Comparison of ENCODE assay signal across 8 cellular contexts in the genomic region with DNA sequence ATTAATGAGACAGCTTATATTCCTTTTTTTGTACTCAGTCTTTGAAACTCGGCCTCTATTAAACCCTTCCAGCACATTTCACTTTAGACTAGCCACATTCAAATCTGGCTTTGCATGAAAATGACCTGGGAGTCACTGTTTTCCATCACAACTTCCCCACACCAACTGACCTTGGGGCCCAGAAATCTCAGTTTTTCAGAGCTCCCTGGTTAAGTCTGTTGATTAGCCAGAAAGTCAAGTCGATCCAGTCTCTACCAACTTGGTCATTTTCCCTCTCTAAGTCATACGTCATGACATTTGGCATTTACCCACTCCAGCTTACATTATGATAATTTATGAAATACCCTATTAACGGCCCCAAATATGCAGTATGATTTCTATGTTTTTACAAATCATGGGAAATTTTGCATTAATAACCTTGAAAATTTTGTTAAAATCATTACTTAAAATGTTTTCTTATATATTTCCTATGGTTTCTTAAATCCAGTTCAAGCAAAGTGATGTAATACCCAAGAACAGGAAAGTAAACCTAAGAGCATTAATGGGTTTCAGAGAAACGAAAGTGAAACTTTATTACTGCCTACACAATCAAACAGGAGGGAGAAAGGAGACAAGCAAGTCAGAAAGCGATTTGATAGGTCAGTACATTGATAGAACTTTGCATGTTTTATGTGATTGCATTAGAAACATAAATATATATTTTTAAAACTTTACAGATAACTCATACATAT.
DNase-seq lines count a peak whose midpoint lies in the region; ATAC-seq and TF ChIP-seq lines count a peak whose summit lies in the region.

No MANE protein-coding gene starts in this region.

- H3K9ac ChIP-seq in iPS-20b (ENCODE audit: low read depth, low read length): peak overlapping the region; percentile 48; the same call in 1 of the 2 replicates

- no peaks in the 10 kb centered on the region for H3K9me3 Mint-ChIP-seq in activated naive CD8-positive, alpha-beta T cell treated with anti-CD3 and anti-CD28 coated beads for 36 hours

- peak overlapping the region; percentile 39; the same call in 1 of the 2 replicates for H3K4me3 ChIP-seq in iPS-20b (ENCODE audit: low read length)
- H3K4me3 ChIP-seq in thyroid gland (replicated peaks in 1 of 3): no peak overlapping the region

- intact Hi-C loops in thyroid gland (cut with DNase I): no loop called here

- TF ChIP-seq CTCF in thyroid gland (IDR thresholded peaks at IDR 0.05): no peak

- H3K27me3 ChIP-seq in iPS-20b (ENCODE audit: insufficient read depth, low read length) (no peaks in the 10 kb centered on the region), thyroid gland (no peaks in the 10 kb centered on the region)

- H3K36me3 ChIP-seq in iPS-20b (ENCODE audit: insufficient read depth, low read depth, low read length) (peaks cover under 1% of the 10 kb centered on the region; the same call in 1 of the 2 replicates), thyroid gland (no peaks in the 10 kb centered on the region)

- H3K27me3 Mint-ChIP-seq in activated naive CD8-positive, alpha-beta T cell treated with anti-CD3 and anti-CD28 coated beads for 36 hours: no peaks in the 10 kb centered on the region

- peaks cover 22% of the 10 kb centered on the region for H3K4me1 Mint-ChIP-seq in activated naive CD8-positive, alpha-beta T cell treated with anti-CD3 and anti-CD28 coated beads for 36 hours

- WGBS in thyroid gland, 2 donors: 67 to 69% methylated on average over 6 of the region's 6 CpGs

- H3K27ac Mint-ChIP-seq in activated naive CD8-positive, alpha-beta T cell treated with anti-CD3 and anti-CD28 coated beads for 36 hours: peak overlapping the region; percentile 97

- H3K9me3 ChIP-seq in iPS-20b (ENCODE audit: insufficient read depth, low read depth, low read length) (no peaks in the 10 kb centered on the region), thyroid gland (no peaks in the 10 kb centered on the region)

- ATAC-seq in GM21360 (IDR thresholded peaks at IDR 0.05; ENCODE audit: unreplicated experiment): peak; percentile 60

- no peak overlapping the region for H3K27ac ChIP-seq in iPS-20b (ENCODE audit: low read length)
- H3K27ac ChIP-seq in thyroid gland: peak overlapping the region in 2 of 3 donors; percentile 16 to 24

- peak overlapping the region; percentile 8 for H3K4me3 Mint-ChIP-seq in activated naive CD8-positive, alpha-beta T cell treated with anti-CD3 and anti-CD28 coated beads for 36 hours

- H3K4me1 ChIP-seq in iPS-20b (ENCODE audit: insufficient read depth, low read length): peaks cover 50% of the 10 kb centered on the region
- H3K4me1 ChIP-seq in thyroid gland: peaks cover 22 to 36% of the 10 kb centered on the region in 2 donors

- peak; percentile 41 for DNase-seq in DMS53 treated with DMSO at 0.1 percent for 48 hours (lab: John Stamatoyannopoulos, UW; ENCODE audit: unreplicated experiment)
- peak; percentile 77 for DNase-seq in LHCN-M2 (ENCODE audit: low read depth)
- DNase-seq in activated naive CD8-positive, alpha-beta T cell treated with anti-CD3 and anti-CD28 coated beads for 36 hours: no peak
- DNase-seq in thyroid gland: no peak
- no peak for DNase-seq in NCI-H748 treated with DMSO at 0.1 percent for 48 hours (lab: John Stamatoyannopoulos, UW)
- DNase-seq in NCI-H187 (lab: John Stamatoyannopoulos, UW): no peak

- no peaks in the 10 kb centered on the region for H3K36me3 Mint-ChIP-seq in activated naive CD8-positive, alpha-beta T cell treated with anti-CD3 and anti-CD28 coated beads for 36 hours

- TF ChIP-seq POLR2A in thyroid gland (IDR thresholded peaks at IDR 0.05): no peak

Comparison
In these comparisons a context has a peak if more than half of its experiments do, and no peak if none do; other contexts are left out.
1. DNase-seq: peak in DMS53 treated with DMSO at 0.1 percent for 48 hours (single experiment) and LHCN-M2 (single experiment); none in activated naive CD8-positive, alpha-beta T cell treated with anti-CD3 and anti-CD28 coated beads for 36 hours (single experiment), thyroid gland (0 of 2), NCI-H748 treated with DMSO at 0.1 percent for 48 hours (single experiment) and NCI-H187 (0 of 2).